ENCODE assay signal across 7 cellular contexts in genomic region chr10:114767101-114767588, GRCh38. TPM values are rescaled to one million over a fixed set of nuclear protein-coding genes. Genes with fewer than 3 reads are reported as not detected.
DNase-seq lines count a peak whose midpoint lies in the region; ATAC-seq and TF ChIP-seq lines count a peak whose summit lies in the region.

No MANE protein-coding gene starts in this region.

- POLR2A ChIA-PET in HCT116 (lab: Charles Lee) = no interaction called here

- H3K4me3 ChIP-seq in HCT116 (replicated peaks in 1 of 2; ENCODE audit: low read depth in 1 of 2, low read length in 2 of 2) (peak overlapping the region; percentile 53 to 59), foreskin fibroblast (ENCODE audit: low read depth in 1 of 2, low read length in 2 of 2) (peak overlapping the region; percentile 61 to 64), prostate gland (peak overlapping the region; percentile 41 to 48)

- peaks cover 15% of the 10 kb centered on the region for H3K27me3 Mint-ChIP-seq in T-helper 17 cell

- no peaks in the 10 kb centered on the region for H3K79me2 ChIP-seq in HCT116 (ENCODE audit: insufficient read depth, low read length)

- H3K27me3 ChIP-seq in HCT116 (ENCODE audit: insufficient read depth, low read length) = no peaks in the 10 kb centered on the region
- peaks cover 5% of the 10 kb centered on the region for H3K27me3 ChIP-seq in prostate gland (replicated peaks; ENCODE audit: insufficient read depth)

- CTCF ChIA-PET in HCT116 (lab: Charles Lee) = interaction anchor here (0.8 to 1.0 kb wide), 3 partner anchors 17 to 296 kb away, joined by 3 to 5 read pairs (median 5); no protein-coding TSS in a partner anchor

- H3K4me3 Mint-ChIP-seq in T-helper 17 cell = peak overlapping the region; percentile 74

- 29% methylated on average over 8 of the region's 8 CpGs for WGBS in prostate gland

- no TSS peak for BruUV-seq in HCT116 (replicated peaks; lab: Mats Ljungman, UMichigan)

- H3K9me3 ChIP-seq in HCT116 (ENCODE audit: control insufficient read depth in 1 of 2, insufficient read depth in 1 of 2, low read depth in 1 of 2, low read length in 2 of 2) (no peaks in the 10 kb centered on the region), T-helper 17 cell (ENCODE audit: control insufficient read depth, low read length, poor library complexity, severe bottlenecking) (no peaks in the 10 kb centered on the region), prostate gland (no peaks in the 10 kb centered on the region)

- H4K20me1 ChIP-seq in HCT116 (ENCODE audit: insufficient read depth) = no peaks in the 10 kb centered on the region

- TF ChIP-seq POLR2A in HCT116 (IDR thresholded peaks at IDR 0.05; ENCODE audit: borderline replicate concordance, extremely low read depth, insufficient read depth, insufficient read length) (no peak), prostate gland (IDR thresholded peaks at IDR 0.05) (no peak)

- H2AFZ ChIP-seq in HCT116 (ENCODE audit: low read depth, low read length, poor library complexity, severe bottlenecking) = peak overlapping the region; percentile 33

- TF ChIP-seq RAD21 in HCT116 (IDR thresholded peaks at IDR 0.05; ENCODE audit: low read depth) = no peak

- H3K4me2 ChIP-seq in HCT116 (ENCODE audit: low read length) = peak overlapping the region; percentile 89

- DNase-seq in HCT116 (ENCODE audit: low read depth, low spot score) (no peak), T-helper 17 cell (no peak), foreskin fibroblast (peak; percentile 58 to 84), prostate gland (ENCODE audit: low spot score) (no peak), NCI-H2107 (lab: John Stamatoyannopoulos, UW) (no peak), NCI-H1436 (lab: John Stamatoyannopoulos, UW) (no peak)

- H3K9me2 ChIP-seq in HCT116 (ENCODE audit: insufficient read depth) = no peaks in the 10 kb centered on the region

- peak; percentile 15; the same call in 1 of the 2 replicates for ATAC-seq in HCT116
- ATAC-seq in T-helper 17 cell = no peak
- ATAC-seq in HG02588 (IDR thresholded peaks at IDR 0.05; ENCODE audit: unreplicated experiment) = no peak

- H3K4me1 ChIP-seq in HCT116 (ENCODE audit: control insufficient read depth in 1 of 2, insufficient read depth in 2 of 2, low read length in 2 of 2) = peaks cover 8 to 21% of the 10 kb centered on the region in 2 experiments
- H3K4me1 ChIP-seq in prostate gland (replicated peaks) = no peaks in the 10 kb centered on the region

- H3K36me3 Mint-ChIP-seq in T-helper 17 cell (ENCODE audit: low read depth) = no peaks in the 10 kb centered on the region

- intact Hi-C loops in HCT116 (cut with micrococcal nuclease) (loop anchor here (5.0 kb wide), 1 partner anchor 50 kb away; no protein-coding TSS in a partner anchor), prostate gland (cut with DNase I) (no loop called here)

- H3K36me3 ChIP-seq in HCT116 (ENCODE audit: control insufficient read depth in 1 of 2, insufficient read depth in 2 of 2, low read length in 2 of 2) (no peaks in the 10 kb centered on the region), prostate gland (no peaks in the 10 kb centered on the region)

- RAD21 ChIA-PET in HCT116 (lab: Charles Lee; ENCODE audit: low non-redundant PET in 1 of 2, low total read pairs in 2 of 2, uncharacterized antibody in 2 of 2, unreplicated experiment in 2 of 2) = no interaction called here

- no peak overlapping the region for H3K27ac ChIP-seq in HCT116 (ENCODE audit: low read depth, low read length)
- H3K27ac ChIP-seq in prostate gland = no peak overlapping the region

- no peak for TF ChIP-seq CTCF in HCT116 (IDR thresholded peaks at IDR 0.05 in 2 of 3, conservative IDR thresholded peaks at IDR 0.05 in 1 of 3; ENCODE audit: borderline replicate concordance in 1 of 3, insufficient read depth in 1 of 3, low read depth in 2 of 3, low read length in 2 of 3)
- no peak for TF ChIP-seq CTCF in foreskin fibroblast (IDR thresholded peaks at IDR 0.05; ENCODE audit: low read depth, low read length)
- TF ChIP-seq CTCF in prostate gland (IDR thresholded peaks at IDR 0.05) = no peak

- H3K9ac ChIP-seq in HCT116 (ENCODE audit: low read length) = peak overlapping the region; percentile 45

- peaks cover 17% of the 10 kb centered on the region for H3K4me1 Mint-ChIP-seq in T-helper 17 cell

- H3K27ac Mint-ChIP-seq in T-helper 17 cell = no peak overlapping the region

TF ChIP-seq in HCT116, 20 proteins besides CTCF, POLR2A, EP300 and RAD21:
- TF ChIP-seq POLR2AphosphoS5 (IDR thresholded peaks at IDR 0.05; ENCODE audit: low read depth, low read length) = no peak
- TF ChIP-seq, protein P1, sequence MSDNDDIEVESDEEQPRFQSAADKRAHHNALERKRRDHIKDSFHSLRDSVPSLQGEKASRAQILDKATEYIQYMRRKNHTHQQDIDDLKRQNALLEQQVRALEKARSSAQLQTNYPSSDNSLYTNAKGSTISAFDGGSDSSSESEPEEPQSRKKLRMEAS (IDR thresholded peaks at IDR 0.05) = no peak
- no peak for TF ChIP-seq ZFX (IDR thresholded peaks at IDR 0.05)
- TF ChIP-seq JUND (IDR thresholded peaks at IDR 0.05) = no peak
- no peak for TF ChIP-seq SP1 (IDR thresholded peaks at IDR 0.05; ENCODE audit: low read depth)
- TF ChIP-seq SIN3A (IDR thresholded peaks at IDR 0.05; ENCODE audit: low read depth) = no peak
- no peak for TF ChIP-seq ZNF274 (IDR thresholded peaks at IDR 0.05; ENCODE audit: low read depth, low read length)
- TF ChIP-seq TCF7L2 (IDR thresholded peaks at IDR 0.05; ENCODE audit: borderline replicate concordance, extremely low read depth, insufficient read depth, insufficient read length) = no peak
- no peak for TF ChIP-seq CBX3 (IDR thresholded peaks at IDR 0.05; ENCODE audit: low read depth)
- no peak for TF ChIP-seq CEBPB (IDR thresholded peaks at IDR 0.05; ENCODE audit: low read depth)
- no peak for TF ChIP-seq EZH2 (IDR thresholded peaks at IDR 0.05)
- TF ChIP-seq ELF1 (IDR thresholded peaks at IDR 0.05; ENCODE audit: borderline replicate concordance, low read depth) = no peak
- TF ChIP-seq FOSL1 (IDR thresholded peaks at IDR 0.05; ENCODE audit: low read depth) = no peak
- TF ChIP-seq ATF3 (IDR thresholded peaks at IDR 0.05) = no peak
- TF ChIP-seq SRF (IDR thresholded peaks at IDR 0.05; ENCODE audit: low read depth) = no peak
- TF ChIP-seq, protein P2, sequence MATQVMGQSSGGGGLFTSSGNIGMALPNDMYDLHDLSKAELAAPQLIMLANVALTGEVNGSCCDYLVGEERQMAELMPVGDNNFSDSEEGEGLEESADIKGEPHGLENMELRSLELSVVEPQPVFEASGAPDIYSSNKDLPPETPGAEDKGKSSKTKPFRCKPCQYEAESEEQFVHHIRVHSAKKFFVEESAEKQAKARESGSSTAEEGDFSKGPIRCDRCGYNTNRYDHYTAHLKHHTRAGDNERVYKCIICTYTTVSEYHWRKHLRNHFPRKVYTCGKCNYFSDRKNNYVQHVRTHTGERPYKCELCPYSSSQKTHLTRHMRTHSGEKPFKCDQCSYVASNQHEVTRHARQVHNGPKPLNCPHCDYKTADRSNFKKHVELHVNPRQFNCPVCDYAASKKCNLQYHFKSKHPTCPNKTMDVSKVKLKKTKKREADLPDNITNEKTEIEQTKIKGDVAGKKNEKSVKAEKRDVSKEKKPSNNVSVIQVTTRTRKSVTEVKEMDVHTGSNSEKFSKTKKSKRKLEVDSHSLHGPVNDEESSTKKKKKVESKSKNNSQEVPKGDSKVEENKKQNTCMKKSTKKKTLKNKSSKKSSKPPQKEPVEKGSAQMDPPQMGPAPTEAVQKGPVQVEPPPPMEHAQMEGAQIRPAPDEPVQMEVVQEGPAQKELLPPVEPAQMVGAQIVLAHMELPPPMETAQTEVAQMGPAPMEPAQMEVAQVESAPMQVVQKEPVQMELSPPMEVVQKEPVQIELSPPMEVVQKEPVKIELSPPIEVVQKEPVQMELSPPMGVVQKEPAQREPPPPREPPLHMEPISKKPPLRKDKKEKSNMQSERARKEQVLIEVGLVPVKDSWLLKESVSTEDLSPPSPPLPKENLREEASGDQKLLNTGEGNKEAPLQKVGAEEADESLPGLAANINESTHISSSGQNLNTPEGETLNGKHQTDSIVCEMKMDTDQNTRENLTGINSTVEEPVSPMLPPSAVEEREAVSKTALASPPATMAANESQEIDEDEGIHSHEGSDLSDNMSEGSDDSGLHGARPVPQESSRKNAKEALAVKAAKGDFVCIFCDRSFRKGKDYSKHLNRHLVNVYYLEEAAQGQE (IDR thresholded peaks at IDR 0.05; ENCODE audit: low read depth) = no peak
- no peak for TF ChIP-seq EGR1 (IDR thresholded peaks at IDR 0.05; ENCODE audit: low read depth)
- TF ChIP-seq EZH2phosphoT487 (IDR thresholded peaks at IDR 0.05; ENCODE audit: borderline replicate concordance) = no peak
- no peak for TF ChIP-seq YY1 (IDR thresholded peaks at IDR 0.05; ENCODE audit: extremely low read depth, insufficient replicate concordance, low read depth, low read length)

RNA-seq across cellular contexts. Expression of gene FHIP2A, which starts 54.4 kb away (rescaled TPM):
- total RNA-seq in HCT116 (2021; ENCODE audit: unreplicated experiment) (20.7 TPM), T-helper 17 cell (10 to 100 TPM; 35.4 to 65.3 TPM), prostate gland (10 to 100 TPM; 22.1 to 41.0 TPM)
- polyA plus RNA-seq in HCT116 (2012) = 4.4 and 5.1 TPM in 2 replicates

Comparison
In these comparisons a context has a peak if more than half of its experiments do, and no peak if none do; other contexts are left out.
1. DNase-seq: peak in foreskin fibroblast (2 of 2); none in HCT116 (single experiment), T-helper 17 cell (0 of 3), prostate gland (single experiment), NCI-H2107 (single experiment) and NCI-H1436 (single experiment).
2. Peak in every context shown above with its lines, with median percentiles within 50 percentile points of each other: H3K4me3 ChIP-seq.